Comparison of ENCODE assay signal across 24 cellular contexts in the genomic region with DNA sequence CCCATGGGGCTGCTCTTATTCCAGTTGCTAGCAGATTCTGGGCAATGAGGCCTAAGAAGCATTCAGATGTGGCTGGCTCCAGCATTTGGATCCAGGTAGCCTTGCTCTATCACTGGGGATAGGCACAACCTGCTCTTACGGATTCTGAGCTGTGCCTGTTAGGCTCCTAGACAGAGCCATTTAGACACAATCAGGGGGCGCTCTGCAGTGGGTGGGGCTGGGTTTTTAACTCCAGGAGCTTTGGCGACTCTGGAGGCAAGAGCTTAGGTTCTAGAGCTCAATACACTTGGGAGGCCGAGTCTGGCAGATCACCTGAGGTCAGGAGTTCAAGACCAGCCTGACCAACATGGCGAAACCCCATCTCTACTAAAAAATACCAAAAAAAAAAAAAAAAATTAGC. TPM values are rescaled to one million over a fixed set of nuclear protein-coding genes. Genes with fewer than 3 reads are reported as not detected.
DNase-seq lines count a peak whose midpoint lies in the region; ATAC-seq and TF ChIP-seq lines count a peak whose summit lies in the region.
"Had no signal": no experiment of that assay in that cellular context is flagged by ENCODE, and none has a peak within 500 bp of the region (broad histone marks: within the 10 kb centered on the region; RNA-seq: fewer than 3 reads in every experiment).

No MANE protein-coding gene starts in this region.

- POLR2A ChIA-PET in PC-9 (lab: Charles Lee; ENCODE audit: unreplicated experiment): no interaction called here

- H3K4me3 ChIP-seq in PC-9: no peak overlapping the region
- no peak overlapping the region for H3K4me3 ChIP-seq in endodermal cell (ENCODE audit: low read length)
- no peak overlapping the region for H3K4me3 ChIP-seq in spleen
- H3K4me3 ChIP-seq: adrenal gland, prostate gland had no signal

- H3K27me3 ChIP-seq in PC-9 (ENCODE audit: insufficient read depth, low read depth): 0 out of 2 replicates have a peak, but pooled peaks cover 7% of the 10 kb centered on the region
- H3K27me3 ChIP-seq in endodermal cell (ENCODE audit: control insufficient read depth, insufficient read depth, low read length, poor library complexity, severe bottlenecking): no peaks in the 10 kb centered on the region
- peaks cover 0 to 4% (median 0%) of the 10 kb centered on the region in 7 donors for H3K27me3 ChIP-seq in spleen (replicated peaks in 1 of 7)
- H3K27me3 ChIP-seq: adrenal gland had no signal

- ATAC-seq in GM18517 (IDR thresholded peaks at IDR 0.05; ENCODE audit: unreplicated experiment): no peak
- ATAC-seq: stimulated activated naive B cell treated with anti-CD40 and anti-IgM and Interleukin-4, amounts not matched to agents 10 μg/mL and 1 μg/mL and 100 μg/mL, for 72 hours had no signal

- H3K9me3 ChIP-seq in PC-9 (ENCODE audit: insufficient read depth, low read depth) (no peaks in the 10 kb centered on the region), endodermal cell (ENCODE audit: control insufficient read depth, low read length) (no peaks in the 10 kb centered on the region), spleen (no peaks in the 10 kb centered on the region)
- H3K9me3 ChIP-seq: adrenal gland, prostate gland had no signal

- CTCF ChIA-PET in PC-9 (lab: Charles Lee): no interaction called here

- no peak overlapping the region for H3K4me3 Mint-ChIP-seq in endodermal cell
- H3K4me3 Mint-ChIP-seq: activated B cell treated with CpG ODN at 0.5 μM for 24 hours; CD4-positive, alpha-beta memory T cell; naive B cell; stimulated activated naive B cell treated with anti-CD40 and anti-IgM and Interleukin-4, amounts not matched to agents 10 μg/mL and 1 μg/mL and 100 μg/mL, for 72 hours had no signal

- intact Hi-C loops in PC-9 (cut with micrococcal nuclease; ENCODE audit: unreplicated experiment) (no loop called here), spleen (cut with DNase I; ENCODE audit: low total_unique reads) (no loop called here)

- H3K36me3 ChIP-seq in PC-9 (ENCODE audit: low read depth) (no peaks in the 10 kb centered on the region), endodermal cell (ENCODE audit: control insufficient read depth, insufficient read depth, low read length) (no peaks in the 10 kb centered on the region), spleen (no peaks in the 10 kb centered on the region)
- H3K36me3 ChIP-seq: adrenal gland, prostate gland had no signal

- WGBS in endodermal cell (ENCODE audit: insufficient coverage in 1 of 2, insufficient read length in 1 of 2), 2 experiments: 64 to 77% methylated on average over 3 to 5 of the region's 5 CpGs
- WGBS in spleen, 5 donors: 62 to 91% (median 64%) methylated on average over 4 to 5 of the region's 5 CpGs

- no peaks in the 10 kb centered on the region for H3K9me2 ChIP-seq in PC-9 (ENCODE audit: insufficient read depth)

- H3K36me3 Mint-ChIP-seq in endodermal cell (ENCODE audit: low read depth): no peaks in the 10 kb centered on the region
- H3K36me3 Mint-ChIP-seq: CD4-positive, alpha-beta memory T cell; naive B cell; stimulated activated naive B cell treated with anti-CD40 and anti-IgM and Interleukin-4, amounts not matched to agents 10 μg/mL and 1 μg/mL and 100 μg/mL, for 72 hours had no signal

- H3F3A ChIP-seq in PC-9 (ENCODE audit: insufficient read depth, low read depth): no peaks in the 10 kb centered on the region

- H3K27me3 Mint-ChIP-seq in endodermal cell (ENCODE audit: insufficient read depth): no peaks in the 10 kb centered on the region
- H3K27me3 Mint-ChIP-seq: activated B cell treated with CpG ODN at 0.5 μM for 24 hours had no signal

- no peak overlapping the region for H3K27ac Mint-ChIP-seq in endodermal cell
- H3K27ac Mint-ChIP-seq: activated B cell treated with CpG ODN at 0.5 μM for 24 hours; naive B cell; stimulated activated naive B cell treated with anti-CD40 and anti-IgM and Interleukin-4, amounts not matched to agents 10 μg/mL and 1 μg/mL and 100 μg/mL, for 72 hours had no signal

- BruUV-seq in PC-9 (replicated peaks; lab: Mats Ljungman, UMichigan): no TSS peak

- no peaks in the 10 kb centered on the region for H3K79me2 ChIP-seq in PC-9 (ENCODE audit: low read depth)

- TF ChIP-seq CTCF in PC-9 (conservative IDR thresholded peaks at IDR 0.05): peak; percentile 35; the same call in 1 of the 2 replicates
- peak; percentile 70 for TF ChIP-seq CTCF in endodermal cell (conservative IDR thresholded peaks at IDR 0.05)
- no peak for TF ChIP-seq CTCF in spleen (IDR thresholded peaks at IDR 0.05 in 8 of 11, conservative IDR thresholded peaks at IDR 0.05 in 3 of 11)

- H3K9ac ChIP-seq in endodermal cell (ENCODE audit: extremely low read depth, low read length, poor library complexity, severe bottlenecking): no peak overlapping the region

- no peaks in the 10 kb centered on the region for H4K20me1 ChIP-seq in PC-9 (ENCODE audit: insufficient read depth)

- H3K4me1 Mint-ChIP-seq in endodermal cell: no peaks in the 10 kb centered on the region
- H3K4me1 Mint-ChIP-seq: activated B cell treated with CpG ODN at 0.5 μM for 24 hours; CD4-positive, alpha-beta memory T cell; stimulated activated naive B cell treated with anti-CD40 and anti-IgM and Interleukin-4, amounts not matched to agents 10 μg/mL and 1 μg/mL and 100 μg/mL, for 72 hours had no signal

- TF ChIP-seq POLR2A in spleen (IDR thresholded peaks at IDR 0.05): no peak

- H3K4me1 ChIP-seq in PC-9 (replicated peaks; ENCODE audit: insufficient read depth): no peaks in the 10 kb centered on the region
- no peaks in the 10 kb centered on the region for H3K4me1 ChIP-seq in endodermal cell (ENCODE audit: control insufficient read depth, insufficient read depth, low read length)
- no peaks in the 10 kb centered on the region for H3K4me1 ChIP-seq in spleen
- H3K4me1 ChIP-seq: adrenal gland, prostate gland had no signal

- DNase-seq in NCI-H82 (lab: John Stamatoyannopoulos, UW) (peak; percentile 8), NCI-H82 treated with DMSO at 0.1 percent for 48 hours (lab: John Stamatoyannopoulos, UW; ENCODE audit: unreplicated experiment) (no peak), PC-9 (no peak), endodermal cell (peak; percentile 75), spleen (peak; percentile 17), NCI-H2107 (lab: John Stamatoyannopoulos, UW) (no peak), activated T-cell treated with anti-CD3 and anti-CD28 coated beads for 4 hours (no peak)
- DNase-seq: activated B cell treated with CpG ODN at 0.5 μM for 24 hours; activated effector memory CD4-positive, alpha-beta T cell treated with Interleukin-2 at 50 U/mL for 16 hours; adrenal gland; CD4-positive, alpha-beta memory T cell; cortex of kidney; naive B cell; NCI-H187 treated with DMSO at 0.1 percent for 48 hours; NCI-H524 treated with DMSO at 0.1 percent for 48 hours; stimulated activated naive B cell treated with anti-CD40 and anti-IgM and Interleukin-4, amounts not matched to agents 10 μg/mL and 1 μg/mL and 100 μg/mL, for 72 hours; trophoblast cell had no signal

- H3K27ac ChIP-seq in PC-9: no peak overlapping the region
- no peak overlapping the region for H3K27ac ChIP-seq in endodermal cell (ENCODE audit: low read depth, low read length)
- H3K27ac ChIP-seq in spleen: no peak overlapping the region
- H3K27ac ChIP-seq: adrenal gland, epithelial cell of prostate, prostate gland had no signal

- no peak overlapping the region for H3K4me2 ChIP-seq in PC-9

- no peak overlapping the region for H2AFZ ChIP-seq in PC-9

- no peaks in the 10 kb centered on the region for H3K9me3 Mint-ChIP-seq in endodermal cell
- H3K9me3 Mint-ChIP-seq: activated B cell treated with CpG ODN at 0.5 μM for 24 hours; CD4-positive, alpha-beta memory T cell; stimulated activated naive B cell treated with anti-CD40 and anti-IgM and Interleukin-4, amounts not matched to agents 10 μg/mL and 1 μg/mL and 100 μg/mL, for 72 hours had no signal

RNA-seq across cellular contexts. Expression of a gene that starts 32.0 kb away (rescaled TPM):
- total RNA-seq in PC-9 (2021) (not detected in 2 replicates), endodermal cell (not detected), spleen (not detected)
- polyA plus RNA-seq in endodermal cell (2013, experiment 1 of 2): 1.3 TPM
- 1.3 TPM for polyA plus RNA-seq in endodermal cell (2013, experiment 2 of 2)
- not detected for polyA plus RNA-seq in spleen
- total RNA-seq: activated B cell treated with CpG ODN at 0.5 μM for 24 hours; CD4-positive, alpha-beta memory T cell; H4; HT-29; lung microvascular endothelial cell; T-helper 1 cell treated with Interleukin-12 subunit alpha and Interleukin-12 subunit beta and Interleukin-4 antibody, amounts not matched to agents 30 ng/mL and 1 ng/mL, for 36 hours had no signal

RNA-seq across cellular contexts. Expression of a gene that starts 47.2 kb away (rescaled TPM):
- total RNA-seq in PC-9 (2021): not detected in 2 replicates
- total RNA-seq in endodermal cell: not detected
- polyA plus RNA-seq in endodermal cell (2013, experiment 1 of 2): not detected
- polyA plus RNA-seq in endodermal cell (2013, experiment 2 of 2): not detected
- not detected for total RNA-seq in spleen
- polyA plus RNA-seq in spleen: under 1 TPM in 1 of 3 donors, not detected in 2; 0.04 TPM
- total RNA-seq: activated B cell treated with CpG ODN at 0.5 μM for 24 hours; adrenal gland; CD4-positive, alpha-beta memory T cell; H4; HT-29; lung microvascular endothelial cell; T-helper 1 cell treated with Interleukin-12 subunit alpha and Interleukin-12 subunit beta and Interleukin-4 antibody, amounts not matched to agents 30 ng/mL and 1 ng/mL, for 36 hours had no signal
- polyA plus RNA-seq: adrenal gland; CD4-positive, alpha-beta memory T cell had no signal

Comparison
In these comparisons a context has a peak if more than half of its experiments do, and no peak if none do; other contexts are left out.
1. DNase-seq: peak in NCI-H82 (single experiment), endodermal cell (single experiment) and spleen (single experiment); none in NCI-H82 treated with DMSO at 0.1 percent for 48 hours (single experiment), PC-9 (0 of 2), NCI-H2107 (single experiment) and activated T-cell treated with anti-CD3 and anti-CD28 coated beads for 4 hours (single experiment).
2. CTCF ChIP-seq: peak in PC-9 (single experiment) and endodermal cell (single experiment); none in spleen (0 of 11).